1 cellular context compared by ENCODE assay signal in the genomic region with DNA sequence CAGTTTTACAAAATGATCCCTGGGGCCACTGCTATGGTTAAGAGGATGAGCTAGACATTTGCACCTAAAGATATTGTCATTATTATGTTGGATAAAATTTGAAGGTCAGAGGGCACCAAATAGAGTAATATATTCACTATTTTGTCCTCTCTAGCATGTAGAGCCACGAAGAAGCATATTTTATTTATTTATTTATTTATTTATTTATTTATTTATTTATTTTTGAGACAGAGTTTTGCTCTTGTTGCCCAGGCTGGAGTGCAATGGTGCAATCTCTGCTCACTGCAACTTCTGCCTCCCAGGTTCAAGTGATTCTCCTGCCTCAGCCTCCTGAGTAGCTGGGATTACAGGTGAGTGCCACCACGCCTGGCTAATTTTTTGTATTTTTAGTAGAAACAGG.
TF ChIP-seq lines count a peak whose summit lies in the region.

No MANE protein-coding gene starts in this region.

TF ChIP-seq in HEK293, 187 proteins besides CTCF, POLR2A, EP300 and RAD21 (continued from another document):
- TF ChIP-seq ZNF433 (tag by site-specific recombination; IDR thresholded peaks at IDR 0.05; ENCODE audit: low read depth): 0 out of 2 replicates have a peak, but pooled peaks have one; percentile 13
- TF ChIP-seq ZNF140 (tag by site-specific recombination; IDR thresholded peaks at IDR 0.05): peak; percentile 64
- peak; percentile 63 for TF ChIP-seq ZNF555 (tag by site-specific recombination; conservative IDR thresholded peaks at IDR 0.05)
- TF ChIP-seq ZNF292 (tag by site-specific recombination; IDR thresholded peaks at IDR 0.05; ENCODE audit: borderline replicate concordance, low read depth): 0 out of 2 replicates have a peak, but pooled peaks have one; percentile 32
- TF ChIP-seq ZNF654 (tag by site-specific recombination; IDR thresholded peaks at IDR 0.05; ENCODE audit: low read depth): peak; percentile 25; the same call in 1 of the 2 replicates
- TF ChIP-seq ZNF623 (tag by site-specific recombination; IDR thresholded peaks at IDR 0.05): peak; percentile 63
- peak; percentile 76 for TF ChIP-seq ZBTB8A (tag by site-specific recombination; IDR thresholded peaks at IDR 0.05)
- TF ChIP-seq, protein P1, sequence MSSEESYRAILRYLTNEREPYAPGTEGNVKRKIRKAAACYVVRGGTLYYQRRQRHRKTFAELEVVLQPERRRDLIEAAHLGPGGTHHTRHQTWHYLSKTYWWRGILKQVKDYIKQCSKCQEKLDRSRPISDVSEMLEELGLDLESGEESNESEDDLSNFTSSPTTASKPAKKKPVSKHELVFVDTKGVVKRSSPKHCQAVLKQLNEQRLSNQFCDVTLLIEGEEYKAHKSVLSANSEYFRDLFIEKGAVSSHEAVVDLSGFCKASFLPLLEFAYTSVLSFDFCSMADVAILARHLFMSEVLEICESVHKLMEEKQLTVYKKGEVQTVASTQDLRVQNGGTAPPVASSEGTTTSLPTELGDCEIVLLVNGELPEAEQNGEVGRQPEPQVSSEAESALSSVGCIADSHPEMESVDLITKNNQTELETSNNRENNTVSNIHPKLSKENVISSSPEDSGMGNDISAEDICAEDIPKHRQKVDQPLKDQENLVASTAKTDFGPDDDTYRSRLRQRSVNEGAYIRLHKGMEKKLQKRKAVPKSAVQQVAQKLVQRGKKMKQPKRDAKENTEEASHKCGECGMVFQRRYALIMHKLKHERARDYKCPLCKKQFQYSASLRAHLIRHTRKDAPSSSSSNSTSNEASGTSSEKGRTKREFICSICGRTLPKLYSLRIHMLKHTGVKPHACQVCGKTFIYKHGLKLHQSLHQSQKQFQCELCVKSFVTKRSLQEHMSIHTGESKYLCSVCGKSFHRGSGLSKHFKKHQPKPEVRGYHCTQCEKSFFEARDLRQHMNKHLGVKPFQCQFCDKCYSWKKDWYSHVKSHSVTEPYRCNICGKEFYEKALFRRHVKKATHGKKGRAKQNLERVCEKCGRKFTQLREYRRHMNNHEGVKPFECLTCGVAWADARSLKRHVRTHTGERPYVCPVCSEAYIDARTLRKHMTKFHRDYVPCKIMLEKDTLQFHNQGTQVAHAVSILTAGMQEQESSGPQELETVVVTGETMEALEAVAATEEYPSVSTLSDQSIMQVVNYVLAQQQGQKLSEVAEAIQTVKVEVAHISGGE (tag by site-specific recombination; conservative IDR thresholded peaks at IDR 0.05; ENCODE audit: low read depth): peak; percentile 61
